31 cellular contexts compared by ENCODE assay signal in genomic region chr7:150425670-150426069, GRCh38. TPM values are rescaled to one million over a fixed set of nuclear protein-coding genes. Genes with fewer than 3 reads are reported as not detected.
"Had no signal": no experiment of that assay in that cellular context is flagged by ENCODE, and none has a peak within 500 bp of the region (broad histone marks: within the 10 kb centered on the region; RNA-seq: fewer than 3 reads in every experiment).

No MANE protein-coding gene starts in this region.

- H3K9me3 ChIP-seq: breast epithelium, gastroesophageal sphincter, psoas muscle, stomach, thyroid gland, upper lobe of right lung had no signal

- H3K27ac Mint-ChIP-seq: activated CD8-positive, alpha-beta T cell treated with anti-CD3 and anti-CD28 coated beads, Interleukin-2, amount 10 ng/mL, durations not matched to agents 7 days and 5 days; activated T-helper 2 cell treated with anti-CD3 and anti-CD28 coated beads, Interferon-gamma antibody, Interleukin-2, Interleukin-4, amounts not matched to agents 10 μg/mL and 5 μg/mL and 100 μg/mL, durations not matched to agents 14 hours and 24 hours and 36 hours; effector memory CD8-positive, alpha-beta T cell; mesothelial cell of epicardium; naive B cell; stimulated activated naive B cell treated with anti-CD40 and anti-IgM and Interleukin-4, amounts not matched to agents 10 μg/mL and 1 μg/mL and 100 μg/mL, for 72 hours; WTC11 had no signal

- H3K27ac ChIP-seq: breast epithelium, gastroesophageal sphincter, parathyroid adenoma, psoas muscle, stomach, thyroid gland, upper lobe of right lung had no signal

- H3K4me2 ChIP-seq: smooth muscle cell had no signal

- H3K27me3 Mint-ChIP-seq: activated naive CD4-positive, alpha-beta T cell treated with anti-CD3 and anti-CD28 coated beads, Interleukin-2, amount 50 U/mL, for 24 hours had no signal

- H3K27me3 ChIP-seq: breast epithelium, stomach, thyroid gland, upper lobe of right lung had no signal

- ATAC-seq: activated CD8-positive, alpha-beta T cell treated with anti-CD3 and anti-CD28 coated beads, Interleukin-2, amount 10 ng/mL, durations not matched to agents 7 days and 5 days; activated T-cell treated with anti-CD3 and anti-CD28 coated beads, Interleukin-2, amount 50 U/mL, for 4 hours; effector memory CD8-positive, alpha-beta T cell; gastroesophageal sphincter; left colon; psoas muscle; stimulated activated naive B cell treated with anti-CD40 and anti-IgM and Interleukin-4, amounts not matched to agents 10 μg/mL and 1 μg/mL and 100 μg/mL, for 72 hours; upper lobe of right lung; WTC11 had no signal

- H3K36me3 ChIP-seq: breast epithelium, gastroesophageal sphincter, stomach, thyroid gland, upper lobe of right lung had no signal

- H3K9me3 Mint-ChIP-seq: activated naive CD4-positive, alpha-beta T cell treated with anti-CD3 and anti-CD28 coated beads, Interleukin-2, amount 50 U/mL, for 24 hours; activated T-cell treated with anti-CD3 and anti-CD28 coated beads, Interleukin-2, amount 50 U/mL, for 4 hours; activated T-helper 2 cell treated with anti-CD3 and anti-CD28 coated beads, Interferon-gamma antibody, Interleukin-2, Interleukin-4, amounts not matched to agents 10 μg/mL and 5 μg/mL and 100 μg/mL, durations not matched to agents 14 hours and 24 hours and 36 hours; central memory CD8-positive, alpha-beta T cell; effector memory CD8-positive, alpha-beta T cell; mesothelial cell of epicardium; naive B cell; stimulated activated naive B cell treated with anti-CD40 and anti-IgM and Interleukin-4, amounts not matched to agents 10 μg/mL and 1 μg/mL and 100 μg/mL, for 72 hours had no signal

- H3K4me3 Mint-ChIP-seq: activated CD8-positive, alpha-beta T cell treated with anti-CD3 and anti-CD28 coated beads, Interleukin-2, amount 10 ng/mL, durations not matched to agents 7 days and 5 days; activated naive CD4-positive, alpha-beta T cell treated with anti-CD3 and anti-CD28 coated beads, Interleukin-2, amount 50 U/mL, for 24 hours; activated T-cell treated with anti-CD3 and anti-CD28 coated beads, Interleukin-2, amount 50 U/mL, for 4 hours; central memory CD8-positive, alpha-beta T cell; effector memory CD8-positive, alpha-beta T cell; mesothelial cell of epicardium; naive B cell; neural crest cell; stimulated activated naive B cell treated with anti-CD40 and anti-IgM and Interleukin-4, amounts not matched to agents 10 μg/mL and 1 μg/mL and 100 μg/mL, for 72 hours; WTC11 had no signal

- H2AFZ ChIP-seq: parathyroid adenoma had no signal

- H3K4me1 ChIP-seq: parathyroid adenoma, psoas muscle had no signal

- H3K4me3 ChIP-seq: breast epithelium, gastroesophageal sphincter, psoas muscle, smooth muscle cell, stomach, thyroid gland, upper lobe of right lung had no signal

- H3K9ac ChIP-seq: parathyroid adenoma had no signal

- FAIRE-seq: colon, kidney had no signal

- H3K36me3 Mint-ChIP-seq: mesothelial cell of epicardium; naive B cell; stimulated activated naive B cell treated with anti-CD40 and anti-IgM and Interleukin-4, amounts not matched to agents 10 μg/mL and 1 μg/mL and 100 μg/mL, for 72 hours; WTC11 had no signal

- DNase-seq: activated CD4-positive, alpha-beta T cell treated with anti-CD3 and anti-CD28 coated beads for 1 hour; activated CD8-positive, alpha-beta T cell treated with anti-CD3 and anti-CD28 coated beads, Interleukin-2, amount 10 ng/mL, durations not matched to agents 7 days and 5 days; activated T-cell treated with anti-CD3 and anti-CD28 coated beads, Interleukin-2, amount 50 U/mL, for 4 hours; effector memory CD8-positive, alpha-beta T cell; hippocampal formation; kidney; left colon; mammary epithelial cell; naive B cell; nucleus accumbens; psoas muscle; stimulated activated CD4-positive, alpha-beta T cell treated with anti-CD3 and anti-CD28 coated beads, Interleukin-1b, Interleukin-23, amount 100 ng/mL, for 48 hours; stimulated activated CD4-positive, alpha-beta T cell treated with anti-CD3 and anti-CD28 coated beads, Interleukin-4, amount 100 ng/mL, for 4 hours; stimulated activated naive B cell treated with anti-CD40 and anti-IgM and Interleukin-4, amounts not matched to agents 10 μg/mL and 1 μg/mL and 100 μg/mL, for 72 hours; stomach; T-helper 2 cell; thyroid gland; upper lobe of right lung had no signal

- H3K79me2 ChIP-seq: parathyroid adenoma had no signal

RNA-seq across cellular contexts. Expression of gene GIMAP8, which starts 24.8 kb away (rescaled TPM):
- total RNA-seq: fibroblast of villous mesenchyme, mesothelial cell of epicardium, neural crest cell, smooth muscle cell had no signal
- polyA plus RNA-seq: fibroblast of lung, smooth muscle cell had no signal
